Comparison of ENCODE assay signal across 1 cellular context in genomic region chr13:97388385-97388784, GRCh38.
TF ChIP-seq lines count a peak whose summit lies in the region.

No MANE protein-coding gene starts in this region.

TF ChIP-seq in GM12878, 131 proteins besides CTCF, POLR2A, EP300 and RAD21:
- TF ChIP-seq ZBTB40 (IDR thresholded peaks at IDR 0.05; ENCODE audit: borderline replicate concordance): no peak
- TF ChIP-seq MEF2A (IDR thresholded peaks at IDR 0.05; ENCODE audit: insufficient read depth, low read depth, low read length): no peak
- no peak for TF ChIP-seq PAX5 (IDR thresholded peaks at IDR 0.05; ENCODE audit: borderline replicate concordance, low read depth, low read length)
- TF ChIP-seq RELB (IDR thresholded peaks at IDR 0.05; ENCODE audit: low read depth): no peak
- no peak for TF ChIP-seq NR2C2 (IDR thresholded peaks at IDR 0.05; ENCODE audit: borderline replicate concordance, control insufficient read depth, insufficient read length, low read depth)
- TF ChIP-seq SP1 (IDR thresholded peaks at IDR 0.05; ENCODE audit: low read depth, low read length): no peak
- no peak for TF ChIP-seq MAX (IDR thresholded peaks at IDR 0.05; ENCODE audit: low read depth, low read length)
- TF ChIP-seq PAX8 (IDR thresholded peaks at IDR 0.05): no peak
- no peak for TF ChIP-seq SRF (IDR thresholded peaks at IDR 0.05; ENCODE audit: low read depth in 2 of 2, low read length in 2 of 2)
- no peak for TF ChIP-seq HDAC6 (IDR thresholded peaks at IDR 0.05; ENCODE audit: unreplicated experiment)
- TF ChIP-seq STAT3 (IDR thresholded peaks at IDR 0.05; ENCODE audit: low read depth, low read length): no peak
- no peak for TF ChIP-seq POLR2AphosphoS2 (IDR thresholded peaks at IDR 0.05; ENCODE audit: low read depth, low read length)
- TF ChIP-seq CREB1 (IDR thresholded peaks at IDR 0.05; ENCODE audit: low read depth): no peak
- no peak for TF ChIP-seq NR2C1 (IDR thresholded peaks at IDR 0.05)
- TF ChIP-seq E4F1 (IDR thresholded peaks at IDR 0.05; ENCODE audit: borderline replicate concordance, partially characterized antibody): no peak
- no peak for TF ChIP-seq NRF1 (conservative IDR thresholded peaks at IDR 0.05; ENCODE audit: low read depth, low read length)
- TF ChIP-seq SKIL (IDR thresholded peaks at IDR 0.05; ENCODE audit: low read depth, poor library complexity, severe bottlenecking): no peak
- no peak for TF ChIP-seq CREM (IDR thresholded peaks at IDR 0.05; ENCODE audit: low read depth)
- TF ChIP-seq ZNF24 (IDR thresholded peaks at IDR 0.05): no peak
- TF ChIP-seq CBX5 (IDR thresholded peaks at IDR 0.05; ENCODE audit: low read depth): no peak
